In genomic region chr1:176177764-176178163, GRCh38 we compare ENCODE assay signal across 9 cellular contexts. TPM values are rescaled to one million over a fixed set of nuclear protein-coding genes. Genes with fewer than 3 reads are reported as not detected.
DNase-seq lines count a peak whose midpoint lies in the region; ATAC-seq, FAIRE-seq and TF ChIP-seq lines count a peak whose summit lies in the region.
"Had no signal": no experiment of that assay in that cellular context is flagged by ENCODE, and none has a peak within 500 bp of the region (broad histone marks: within the 10 kb centered on the region; RNA-seq: fewer than 3 reads in every experiment).

No MANE protein-coding gene starts in this region.

- peaks cover 4% of the 10 kb centered on the region for H3K79me1 ChIP-seq in mesendoderm (ENCODE audit: low read length)

- no peak overlapping the region for H3K56ac ChIP-seq in mesendoderm (ENCODE audit: low read length)

- no peak for TF ChIP-seq CTCF in suprapubic skin (IDR thresholded peaks at IDR 0.05)

- H3K79me2 ChIP-seq in mesendoderm (ENCODE audit: control insufficient read depth, insufficient read depth, low read length), result peaks cover 3% of the 10 kb centered on the region

- H3K23ac ChIP-seq in mesendoderm (ENCODE audit: low read length), result no peak overlapping the region

- H3K4me1 ChIP-seq in mesendoderm (ENCODE audit: control insufficient read depth, low read depth, low read length) (peaks cover 2% of the 10 kb centered on the region), suprapubic skin (no peaks in the 10 kb centered on the region)

- FAIRE-seq in frontal cortex (lab: Jason Lieb, UNC), result no peak

- H4K5ac ChIP-seq in mesendoderm (ENCODE audit: low read length), result no peak overlapping the region

- no peak overlapping the region for H2BK120ac ChIP-seq in mesendoderm (ENCODE audit: low read depth, low read length)

- H4K8ac ChIP-seq in mesendoderm (ENCODE audit: low read depth, low read length), result no peak overlapping the region

- H3K9ac ChIP-seq in mesendoderm (ENCODE audit: low read length), result no peak overlapping the region

- no peak for TF ChIP-seq EP300 in suprapubic skin (IDR thresholded peaks at IDR 0.05)

- H3K27me3 ChIP-seq in mesendoderm (ENCODE audit: insufficient read depth, low read length, poor library complexity) (no peaks in the 10 kb centered on the region), suprapubic skin (no peaks in the 10 kb centered on the region)

- no peak overlapping the region for H3K18ac ChIP-seq in mesendoderm (ENCODE audit: low read length)

- H3K4me3 ChIP-seq in mesendoderm (ENCODE audit: low read length) (no peak overlapping the region), suprapubic skin (no peak overlapping the region)

- no peak for TF ChIP-seq POLR2A in suprapubic skin (IDR thresholded peaks at IDR 0.05)

- no peak overlapping the region for H3K4ac ChIP-seq in mesendoderm (ENCODE audit: low read depth, low read length)

- H3K4me2 ChIP-seq in mesendoderm (ENCODE audit: low read length), result no peak overlapping the region

- WGBS in mesendoderm (ENCODE audit: extremely low coverage, insufficient coverage, low lambda C conversion rate), result 100% methylated on average over 1 of the region's 2 CpGs
- WGBS in suprapubic skin, result 80% methylated on average over 2 of the region's 2 CpGs

- no peak overlapping the region for H2BK15ac ChIP-seq in mesendoderm (replicated peaks; ENCODE audit: low read depth)

- no peak overlapping the region for H2AK5ac ChIP-seq in mesendoderm (ENCODE audit: low read length)

- no peak overlapping the region for H2BK5ac ChIP-seq in mesendoderm (ENCODE audit: low read length)

- peak; percentile 90 for ATAC-seq in GM18868 (IDR thresholded peaks at IDR 0.05; ENCODE audit: unreplicated experiment)
- ATAC-seq in GM21786 (IDR thresholded peaks at IDR 0.05; ENCODE audit: unreplicated experiment), result peak; percentile 90
- ATAC-seq in HG03558 (IDR thresholded peaks at IDR 0.05; ENCODE audit: extremely low read depth, unreplicated experiment), result peak; percentile 63

- DNase-seq in mesendoderm (peak; percentile 40), islet precursor cell (no peak), NCI-H748 (lab: John Stamatoyannopoulos, UW; ENCODE audit: unreplicated experiment) (no peak), suprapubic skin (ENCODE audit: low spot score in 2 of 2) (no peak), frontal cortex (ENCODE audit: low spot score in 2 of 2) (no peak)
- DNase-seq: Right ventricle myocardium superior had no signal

- H3K36me3 ChIP-seq in mesendoderm (ENCODE audit: control insufficient read depth, insufficient read depth, low read length), result no peaks in the 10 kb centered on the region
- peaks cover 25% of the 10 kb centered on the region for H3K36me3 ChIP-seq in suprapubic skin

- no peaks in the 10 kb centered on the region for H3K9me3 ChIP-seq in suprapubic skin

- H3K27ac ChIP-seq in mesendoderm (ENCODE audit: low read depth, low read length), result no peak overlapping the region
- H3K27ac ChIP-seq in suprapubic skin, result no peak overlapping the region

RNA-seq across cellular contexts. Expression of gene COP1, which starts 29.3 kb away (rescaled TPM):
- 25.8 TPM for polyA plus RNA-seq in mesendoderm (2013, experiment 1 of 2)
- 24.7 TPM for polyA plus RNA-seq in mesendoderm (2013, experiment 2 of 2)
- total RNA-seq in suprapubic skin (10 to 100 TPM; 33.2 to 84.1 (median 52.3) TPM), frontal cortex (146 TPM)
